ENCODE assay signal across 1 cellular context in genomic region chr16:46839986-46840443, GRCh38.
TF ChIP-seq lines count a peak whose summit lies in the region.

No MANE protein-coding gene starts in this region.

TF ChIP-seq in HepG2, 621 proteins besides CTCF, POLR2A, EP300 and RAD21 (continued from another document and continues in another):
- TF ChIP-seq ZNF280D (CRISPR knock-in tag; IDR thresholded peaks at IDR 0.05) (0 out of 2 replicates have a peak, but pooled peaks have one; percentile 7), RFX5 (IDR thresholded peaks at IDR 0.05; ENCODE audit: low read depth, low read length) (no peak), MTA1 (CRISPR knock-in tag; IDR thresholded peaks at IDR 0.05; ENCODE audit: borderline replicate concordance) (no peak), CHD4 (IDR thresholded peaks at IDR 0.05; ENCODE audit: borderline replicate concordance, low read length) (no peak), HNF4G (IDR thresholded peaks at IDR 0.05; ENCODE audit: borderline replicate concordance, low read depth, low read length) (0 out of 2 replicates have a peak, but pooled peaks have one; percentile 17), HNF4G (CRISPR knock-in tag; IDR thresholded peaks at IDR 0.05; ENCODE audit: borderline replicate concordance, low read depth) (no peak), SRSF1 (optimal IDR thresholded peaks at IDR 0.05; ENCODE audit: low read depth, low read length) (no peak), ZNF788 (CRISPR knock-in tag; IDR thresholded peaks at IDR 0.05; ENCODE audit: borderline replicate concordance) (no peak), ZNF740 (CRISPR knock-in tag; IDR thresholded peaks at IDR 0.05) (peak; percentile 97), YEATS2 (CRISPR knock-in tag; IDR thresholded peaks at IDR 0.05; ENCODE audit: borderline replicate concordance) (peak; percentile 27; the same call in 1 of the 2 replicates), IRX3 (CRISPR knock-in tag; IDR thresholded peaks at IDR 0.05; ENCODE audit: borderline replicate concordance, low read depth) (no peak), THAP8 (CRISPR knock-in tag; IDR thresholded peaks at IDR 0.05; ENCODE audit: borderline replicate concordance) (no peak), ZNF816 (CRISPR knock-in tag; IDR thresholded peaks at IDR 0.05; ENCODE audit: borderline replicate concordance) (no peak), KDM3A (CRISPR knock-in tag; IDR thresholded peaks at IDR 0.05; ENCODE audit: low read depth) (no peak), ZNF7 (CRISPR knock-in tag; IDR thresholded peaks at IDR 0.05) (no peak), CHD2 (IDR thresholded peaks at IDR 0.05; ENCODE audit: low read depth, low read length) (peak; percentile 92), HIVEP1 (CRISPR knock-in tag; IDR thresholded peaks at IDR 0.05) (no peak), ZNF564 (CRISPR knock-in tag; IDR thresholded peaks at IDR 0.05) (no peak), SNAPC4 (CRISPR knock-in tag; IDR thresholded peaks at IDR 0.05) (0 out of 2 replicates have a peak, but pooled peaks have one; percentile 46), ZNF556 (CRISPR knock-in tag; IDR thresholded peaks at IDR 0.05; ENCODE audit: borderline replicate concordance) (0 out of 2 replicates have a peak, but pooled peaks have one; percentile 21), ZNF546 (CRISPR knock-in tag; conservative IDR thresholded peaks at IDR 0.05) (no peak), KMT2B (CRISPR knock-in tag; IDR thresholded peaks at IDR 0.05) (no peak), RXRB (CRISPR knock-in tag; IDR thresholded peaks at IDR 0.05; ENCODE audit: borderline replicate concordance) (no peak), FOXP1 (IDR thresholded peaks at IDR 0.05) (peak; percentile 80), FOXP1 (CRISPR knock-in tag; IDR thresholded peaks at IDR 0.05) (peak; percentile 73), POLR2AphosphoS5 (IDR thresholded peaks at IDR 0.05; ENCODE audit: low read depth, low read length) (no peak), JARID2 (CRISPR knock-in tag; IDR thresholded peaks at IDR 0.05; ENCODE audit: insufficient replicate concordance) (no peak), ZNF572 (CRISPR knock-in tag; IDR thresholded peaks at IDR 0.05) (no peak), IKZF4 (CRISPR knock-in tag; IDR thresholded peaks at IDR 0.05; ENCODE audit: borderline replicate concordance, low read depth, not compliant biosample characterization) (no peak), FOXA3 (CRISPR knock-in tag; IDR thresholded peaks at IDR 0.05) (peak; percentile 51; the same call in 1 of the 2 replicates), GZF1 (CRISPR knock-in tag; IDR thresholded peaks at IDR 0.05) (no peak)
- TF ChIP-seq, protein P1, sequence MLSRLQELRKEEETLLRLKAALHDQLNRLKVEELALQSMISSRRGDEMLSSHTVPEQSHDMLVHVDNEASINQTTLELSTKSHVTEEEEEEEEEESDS (CRISPR knock-in tag; IDR thresholded peaks at IDR 0.05; ENCODE audit: borderline replicate concordance): no peak
- TF ChIP-seq, protein P2, sequence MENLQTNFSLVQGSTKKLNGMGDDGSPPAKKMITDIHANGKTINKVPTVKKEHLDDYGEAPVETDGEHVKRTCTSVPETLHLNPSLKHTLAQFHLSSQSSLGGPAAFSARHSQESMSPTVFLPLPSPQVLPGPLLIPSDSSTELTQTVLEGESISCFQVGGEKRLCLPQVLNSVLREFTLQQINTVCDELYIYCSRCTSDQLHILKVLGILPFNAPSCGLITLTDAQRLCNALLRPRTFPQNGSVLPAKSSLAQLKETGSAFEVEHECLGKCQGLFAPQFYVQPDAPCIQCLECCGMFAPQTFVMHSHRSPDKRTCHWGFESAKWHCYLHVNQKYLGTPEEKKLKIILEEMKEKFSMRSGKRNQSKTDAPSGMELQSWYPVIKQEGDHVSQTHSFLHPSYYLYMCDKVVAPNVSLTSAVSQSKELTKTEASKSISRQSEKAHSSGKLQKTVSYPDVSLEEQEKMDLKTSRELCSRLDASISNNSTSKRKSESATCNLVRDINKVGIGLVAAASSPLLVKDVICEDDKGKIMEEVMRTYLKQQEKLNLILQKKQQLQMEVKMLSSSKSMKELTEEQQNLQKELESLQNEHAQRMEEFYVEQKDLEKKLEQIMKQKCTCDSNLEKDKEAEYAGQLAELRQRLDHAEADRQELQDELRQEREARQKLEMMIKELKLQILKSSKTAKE (CRISPR knock-in tag; IDR thresholded peaks at IDR 0.05; ENCODE audit: borderline replicate concordance): no peak
- TF ChIP-seq, protein P3, sequence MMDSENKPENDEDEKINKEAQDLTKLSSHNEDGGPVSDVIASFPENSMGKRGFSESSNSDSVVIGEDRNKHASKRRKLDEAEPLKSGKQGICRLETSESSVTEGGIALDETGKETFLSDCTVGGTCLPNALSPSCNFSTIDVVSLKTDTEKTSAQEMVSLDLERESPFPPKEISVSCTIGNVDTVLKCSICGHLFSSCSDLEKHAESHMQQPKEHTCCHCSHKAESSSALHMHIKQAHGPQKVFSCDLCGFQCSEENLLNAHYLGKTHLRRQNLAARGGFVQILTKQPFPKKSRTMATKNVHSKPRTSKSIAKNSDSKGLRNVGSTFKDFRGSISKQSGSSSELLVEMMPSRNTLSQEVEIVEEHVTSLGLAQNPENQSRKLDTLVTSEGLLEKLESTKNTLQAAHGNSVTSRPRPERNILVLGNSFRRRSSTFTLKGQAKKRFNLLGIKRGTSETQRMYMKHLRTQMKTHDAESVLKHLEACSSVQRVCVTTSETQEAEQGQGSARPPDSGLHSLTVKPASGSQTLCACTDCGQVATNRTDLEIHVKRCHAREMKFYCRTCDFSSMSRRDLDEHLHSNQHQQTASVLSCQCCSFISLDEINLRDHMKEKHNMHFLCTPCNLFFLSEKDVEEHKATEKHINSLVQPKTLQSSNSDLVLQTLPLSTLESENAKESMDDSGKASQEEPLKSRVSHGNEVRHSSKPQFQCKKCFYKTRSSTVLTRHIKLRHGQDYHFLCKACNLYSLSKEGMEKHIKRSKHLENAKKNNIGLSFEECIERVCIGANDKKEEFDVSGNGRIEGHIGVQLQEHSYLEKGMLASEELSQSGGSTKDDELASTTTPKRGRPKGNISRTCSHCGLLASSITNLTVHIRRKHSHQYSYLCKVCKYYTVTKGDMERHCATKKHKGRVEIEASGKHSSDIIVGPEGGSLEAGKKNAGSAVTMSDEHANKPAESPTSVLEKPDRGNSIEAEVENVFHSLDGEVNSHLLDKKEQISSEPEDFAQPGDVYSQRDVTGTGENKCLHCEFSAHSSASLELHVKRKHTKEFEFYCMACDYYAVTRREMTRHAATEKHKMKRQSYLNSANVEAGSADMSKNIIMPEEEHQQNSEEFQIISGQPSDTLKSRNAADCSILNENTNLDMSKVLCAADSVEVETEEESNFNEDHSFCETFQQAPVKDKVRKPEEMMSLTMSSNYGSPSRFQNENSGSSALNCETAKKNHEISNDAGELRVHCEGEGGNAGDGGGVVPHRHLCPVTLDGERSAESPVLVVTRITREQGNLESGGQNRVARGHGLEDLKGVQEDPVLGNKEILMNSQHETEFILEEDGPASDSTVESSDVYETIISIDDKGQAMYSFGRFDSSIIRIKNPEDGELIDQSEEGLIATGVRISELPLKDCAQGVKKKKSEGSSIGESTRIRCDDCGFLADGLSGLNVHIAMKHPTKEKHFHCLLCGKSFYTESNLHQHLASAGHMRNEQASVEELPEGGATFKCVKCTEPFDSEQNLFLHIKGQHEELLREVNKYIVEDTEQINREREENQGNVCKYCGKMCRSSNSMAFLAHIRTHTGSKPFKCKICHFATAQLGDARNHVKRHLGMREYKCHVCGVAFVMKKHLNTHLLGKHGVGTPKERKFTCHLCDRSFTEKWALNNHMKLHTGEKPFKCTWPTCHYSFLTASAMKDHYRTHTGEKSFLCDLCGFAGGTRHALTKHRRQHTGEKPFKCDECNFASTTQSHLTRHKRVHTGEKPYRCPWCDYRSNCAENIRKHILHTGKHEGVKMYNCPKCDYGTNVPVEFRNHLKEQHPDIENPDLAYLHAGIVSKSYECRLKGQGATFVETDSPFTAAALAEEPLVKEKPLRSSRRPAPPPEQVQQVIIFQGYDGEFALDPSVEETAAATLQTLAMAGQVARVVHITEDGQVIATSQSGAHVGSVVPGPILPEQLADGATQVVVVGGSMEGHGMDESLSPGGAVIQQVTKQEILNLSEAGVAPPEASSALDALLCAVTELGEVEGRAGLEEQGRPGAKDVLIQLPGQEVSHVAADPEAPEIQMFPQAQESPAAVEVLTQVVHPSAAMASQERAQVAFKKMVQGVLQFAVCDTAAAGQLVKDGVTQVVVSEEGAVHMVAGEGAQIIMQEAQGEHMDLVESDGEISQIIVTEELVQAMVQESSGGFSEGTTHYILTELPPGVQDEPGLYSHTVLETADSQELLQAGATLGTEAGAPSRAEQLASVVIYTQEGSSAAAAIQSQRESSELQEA (CRISPR knock-in tag; IDR thresholded peaks at IDR 0.05; ENCODE audit: not compliant biosample characterization): no peak
- TF ChIP-seq, protein P4, sequence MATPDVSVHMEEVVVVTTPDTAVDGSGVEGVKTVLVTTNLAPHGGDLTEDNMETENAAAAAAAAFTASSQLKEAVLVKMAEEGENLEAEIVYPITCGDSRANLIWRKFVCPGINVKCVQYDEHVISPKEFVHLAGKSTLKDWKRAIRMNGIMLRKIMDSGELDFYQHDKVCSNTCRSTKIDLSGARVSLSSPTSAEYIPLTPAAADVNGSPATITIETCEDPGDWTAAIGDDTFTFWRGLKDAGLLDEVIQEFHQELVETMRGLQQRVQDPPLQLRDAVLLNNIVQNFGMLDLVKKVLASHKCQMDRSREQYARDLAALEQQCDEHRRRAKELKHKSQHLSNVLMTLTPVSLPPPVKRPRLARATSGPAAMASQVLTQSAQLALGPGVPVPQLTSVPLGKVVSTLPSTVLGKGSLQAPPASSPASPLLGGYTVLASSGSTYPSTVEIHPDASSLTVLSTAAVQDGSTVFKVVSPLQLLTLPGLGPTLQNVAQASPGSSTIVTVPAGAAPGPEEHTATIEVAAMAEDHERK (CRISPR knock-in tag; IDR thresholded peaks at IDR 0.05; ENCODE audit: low read depth): no peak
